16 cellular contexts compared by ENCODE assay signal in genomic region chr2:184765048-184765881, GRCh38.
DNase-seq lines count a peak whose midpoint lies in the region; ATAC-seq and TF ChIP-seq lines count a peak whose summit lies in the region.
"Had no signal": no experiment of that assay in that cellular context is flagged by ENCODE, and none has a peak within 500 bp of the region (broad histone marks: within the 10 kb centered on the region; RNA-seq: fewer than 3 reads in every experiment).

No MANE protein-coding gene starts in this region.

- H3K4me3 ChIP-seq in BE2C (ENCODE audit: low read depth, low read length) (peak overlapping the region; percentile 24), liver (ENCODE audit: low read depth in 1 of 3, low read length in 3 of 3) (peak overlapping the region; percentile 2 to 42 (median 21)), WERI-Rb-1 (ENCODE audit: low read depth, low read length) (no peak overlapping the region)

- DNase-seq in BE2C (peak; percentile 42), OCI-M1 (lab: John Stamatoyannopoulos, UW) (peak; percentile 90), DMS79 treated with DMSO at 0.1 percent for 48 hours (lab: John Stamatoyannopoulos, UW) (no peak), ureter (ENCODE audit: low spot score) (no peak), WERI-Rb-1 (no peak)
- DNase-seq: activated effector memory CD4-positive, alpha-beta T cell treated with anti-CD3 and anti-CD28 coated beads, Interleukin-2, amount 50 U/mL, for 16 hours; CD4-positive, alpha-beta T cell; cortex of kidney; foreskin melanocyte; NCI-H1417; upper lobe of left lung had no signal

- H3K4me1 ChIP-seq in BE2C (no peaks in the 10 kb centered on the region), liver (ENCODE audit: control insufficient read depth in 4 of 4, insufficient read depth in 4 of 4, low read length in 3 of 4) (no peaks in the 10 kb centered on the region)
- H3K4me1 ChIP-seq: upper lobe of left lung had no signal

- H3K36me3 ChIP-seq in BE2C (no peaks in the 10 kb centered on the region), liver (ENCODE audit: control insufficient read depth in 4 of 4, insufficient read depth in 3 of 4, low read depth in 1 of 4, low read length in 3 of 4) (no peaks in the 10 kb centered on the region), WERI-Rb-1 (no peaks in the 10 kb centered on the region)
- H3K36me3 ChIP-seq: left lung, upper lobe of left lung had no signal

- WGBS in liver, result 57% methylated on average over 10 of the region's 10 CpGs

- H3K27me3 ChIP-seq in BE2C, result no peaks in the 10 kb centered on the region
- H3K27me3 ChIP-seq in liver (ENCODE audit: control insufficient read depth in 4 of 4, insufficient read depth in 4 of 4, low read length in 3 of 4), result no peaks in the 10 kb centered on the region
- H3K27me3 ChIP-seq in WERI-Rb-1 (ENCODE audit: insufficient read depth, low read depth, severe bottlenecking), result no peaks in the 10 kb centered on the region
- H3K27me3 ChIP-seq: left lung, upper lobe of left lung had no signal

- H3K9ac ChIP-seq in liver (ENCODE audit: low read depth in 1 of 2, low read length in 2 of 2), result peak overlapping the region in 1 of 2 donors; percentile 31

- ATAC-seq in GM21360 (IDR thresholded peaks at IDR 0.05; ENCODE audit: unreplicated experiment) (peak; percentile 56), GM19023 (IDR thresholded peaks at IDR 0.05; ENCODE audit: unreplicated experiment) (no peak)
- ATAC-seq: left lung had no signal

- H3K9me3 ChIP-seq in BE2C (no peaks in the 10 kb centered on the region), liver (ENCODE audit: control insufficient read depth in 4 of 4, low read length in 3 of 4) (no peaks in the 10 kb centered on the region), WERI-Rb-1 (ENCODE audit: severe bottlenecking) (no peaks in the 10 kb centered on the region)
- H3K9me3 ChIP-seq: left lung, upper lobe of left lung had no signal

- TF ChIP-seq CTCF in BE2C (IDR thresholded peaks at IDR 0.05; ENCODE audit: low read depth, low read length), result no peak
- TF ChIP-seq CTCF in liver (IDR thresholded peaks at IDR 0.05; ENCODE audit: low read depth, low read length, missing input control), result no peak
- no peak for TF ChIP-seq CTCF in WERI-Rb-1 (IDR thresholded peaks at IDR 0.05; ENCODE audit: low read depth, low read length)

- no peak for TF ChIP-seq RAD21 in liver (IDR thresholded peaks at IDR 0.05)

- H3K27ac ChIP-seq in liver (ENCODE audit: low read depth in 1 of 2, low read length in 2 of 2) (no peak overlapping the region), WERI-Rb-1 (no peak overlapping the region)
- H3K27ac ChIP-seq: left lung, upper lobe of left lung, VCaP had no signal

TF ChIP-seq in liver, 16 proteins besides CTCF, POLR2A, EP300 and RAD21:
- TF ChIP-seq SP1 (IDR thresholded peaks at IDR 0.05) (no peak), HNF4A (conservative IDR thresholded peaks at IDR 0.05) (no peak), GABPA (IDR thresholded peaks at IDR 0.05 in 1 of 2, conservative IDR thresholded peaks at IDR 0.05 in 1 of 2) (no peak), HNF4G (IDR thresholded peaks at IDR 0.05) (no peak), RXRA (IDR thresholded peaks at IDR 0.05) (no peak), FOXA1 (IDR thresholded peaks at IDR 0.05) (no peak)
- TF ChIP-seq, protein P1, sequence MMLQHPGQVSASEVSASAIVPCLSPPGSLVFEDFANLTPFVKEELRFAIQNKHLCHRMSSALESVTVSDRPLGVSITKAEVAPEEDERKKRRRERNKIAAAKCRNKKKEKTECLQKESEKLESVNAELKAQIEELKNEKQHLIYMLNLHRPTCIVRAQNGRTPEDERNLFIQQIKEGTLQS (IDR thresholded peaks at IDR 0.05), result no peak

Comparison
In these comparisons a context has a peak if more than half of its experiments do, and no peak if none do; other contexts are left out.
1. DNase-seq: peak in BE2C (single experiment) and OCI-M1 (single experiment); none in DMS79 treated with DMSO at 0.1 percent for 48 hours (single experiment), ureter (single experiment) and WERI-Rb-1 (single experiment).